8 cellular contexts compared by ENCODE assay signal in the genomic region with DNA sequence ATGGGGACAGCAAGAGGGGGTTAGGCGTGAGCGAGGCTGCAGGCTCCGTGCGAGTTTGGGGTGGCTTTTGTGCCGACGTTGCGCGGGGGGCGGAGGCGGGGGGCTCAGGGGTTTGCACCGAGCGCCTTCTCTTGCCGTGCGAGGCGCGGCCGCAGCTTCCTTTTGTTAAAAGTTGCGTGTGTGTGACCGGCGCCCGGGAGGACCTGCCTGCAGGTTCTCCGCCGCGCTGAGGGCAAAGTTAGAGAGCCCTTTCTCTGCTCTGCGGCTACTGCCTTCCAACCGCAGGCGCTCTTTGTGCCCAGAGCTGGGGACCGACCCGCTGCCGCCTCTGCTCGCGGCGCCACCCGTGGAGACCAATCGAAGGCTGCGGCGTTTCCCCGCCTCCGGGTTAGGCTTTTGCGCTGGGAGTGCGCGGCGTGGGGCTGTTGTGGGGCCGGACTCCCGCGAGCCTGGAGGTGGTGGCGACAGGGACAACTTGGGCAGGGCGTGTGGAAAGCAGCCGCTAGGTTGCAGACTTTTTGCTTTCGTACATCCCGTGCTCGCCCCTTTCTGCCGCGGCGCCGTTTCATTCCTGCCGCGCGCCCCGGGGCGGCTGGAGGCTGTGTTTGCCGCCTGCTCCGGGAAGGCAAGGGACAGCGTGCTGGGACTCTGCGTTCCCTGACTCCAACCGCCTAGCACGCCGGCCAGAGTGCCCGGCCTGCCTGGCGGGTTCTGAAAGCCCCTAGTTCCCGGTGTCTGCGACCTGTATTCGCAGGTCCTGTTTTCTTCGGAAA. TPM values are rescaled to one million over a fixed set of nuclear protein-coding genes. Genes with fewer than 3 reads are reported as not detected.
DNase-seq lines count a peak whose midpoint lies in the region; ATAC-seq and TF ChIP-seq lines count a peak whose summit lies in the region.

No MANE protein-coding gene starts in this region.

- TF ChIP-seq POLR2A in gastroesophageal sphincter (IDR thresholded peaks at IDR 0.05) = peak in 1 of 2 donors; percentile 17

- H3K9me3 Mint-ChIP-seq in nephron progenitor cell = no peaks in the 10 kb centered on the region

- H3K4me1 ChIP-seq in HAP-1 = peaks cover 11% of the 10 kb centered on the region
- H3K4me1 ChIP-seq in gastroesophageal sphincter = peaks cover 0 to 34% (median 23%) of the 10 kb centered on the region in 3 donors
- no peaks in the 10 kb centered on the region for H3K4me1 ChIP-seq in urinary bladder (ENCODE audit: insufficient read depth)

- H3K27ac Mint-ChIP-seq in nephron progenitor cell = no peak overlapping the region

- H3K27me3 Mint-ChIP-seq in nephron progenitor cell (ENCODE audit: low read depth, poor library complexity) = peaks cover 53% of the 10 kb centered on the region

- H3K4me1 Mint-ChIP-seq in nephron progenitor cell = peaks cover 40% of the 10 kb centered on the region

- in situ Hi-C loops in HAP-1 (cut with MboI; ENCODE audit: low sequenced_read_pairs) = no loop called here

- H3K27ac ChIP-seq in gastroesophageal sphincter = peak overlapping the region in 3 of 4 donors; percentile 9 to 64 (median 57)
- no peak overlapping the region for H3K27ac ChIP-seq in urinary bladder (ENCODE audit: low read depth)

- 0 out of 2 replicates have a peak, but pooled peaks cover 2% of the 10 kb centered on the region for H3K27me3 ChIP-seq in HAP-1 (ENCODE audit: low read depth)
- peaks cover 63% of the 10 kb centered on the region for H3K27me3 ChIP-seq in gastroesophageal sphincter

- H3K4me3 Mint-ChIP-seq in nephron progenitor cell = peak overlapping the region; percentile 91

- H3K9me3 ChIP-seq in HAP-1 = no peaks in the 10 kb centered on the region
- no peaks in the 10 kb centered on the region for H3K9me3 ChIP-seq in gastroesophageal sphincter

- ATAC-seq in gastroesophageal sphincter = peak; percentile 67
- ATAC-seq in GM18520 (IDR thresholded peaks at IDR 0.05; ENCODE audit: unreplicated experiment) = no peak

- H3K4me3 ChIP-seq in HAP-1 (peak overlapping the region; percentile 54), gastroesophageal sphincter (peak overlapping the region; percentile 18 to 62), urinary bladder (ENCODE audit: low read depth, low read length) (peak overlapping the region; percentile 56)

- H3K36me3 ChIP-seq in HAP-1 (replicated peaks) (no peaks in the 10 kb centered on the region), gastroesophageal sphincter (no peaks in the 10 kb centered on the region), urinary bladder (ENCODE audit: insufficient read depth) (no peaks in the 10 kb centered on the region)

- TF ChIP-seq CTCF in gastroesophageal sphincter (IDR thresholded peaks at IDR 0.05) (peak in 3 of 4 experiments; percentile 14 to 47 (median 22)), nephron progenitor cell (IDR thresholded peaks at IDR 0.05) (peak; percentile 7)

- WGBS in gastroesophageal sphincter (ENCODE audit: low coverage in 1 of 2), 2 donors = 0% methylated on average over 12 of the region's 74 CpGs; no CpG with 5 or more reads in 1 of the 2 donors
- under 1% methylated on average over 74 of the region's 74 CpGs for WGBS in urinary bladder

- DNase-seq in EL (peak; percentile 68), HAP-1 (ENCODE audit: low spot score in 2 of 2) (peak; percentile 51 to 77), NCI-H460 (ENCODE audit: extremely low read depth, low read depth) (peak; percentile 4), nephron progenitor cell (peak; percentile 71)
- peak; percentile 1 for DNase-seq in activated T-helper 9 cell treated with anti-CD3 and anti-CD28 coated beads, Interleukin-2, amount 50 U/mL, for 16 hours (ENCODE audit: low read depth)

- H3K36me3 Mint-ChIP-seq in nephron progenitor cell (ENCODE audit: low read depth) = no peaks in the 10 kb centered on the region

- TF ChIP-seq EP300 in gastroesophageal sphincter (IDR thresholded peaks at IDR 0.05) = no peak

RNA-seq across cellular contexts. Expression of gene KIT, which starts 0.8 kb away (rescaled TPM):
- total RNA-seq in NCI-H460 (2014; rRNA removed; shearing (Covaris generic)) = not detected in 2 replicates
- not detected in 2 replicates for polyA plus RNA-seq in NCI-H460 (2014; cell fraction: nucleus; rRNA removed)
- total RNA-seq in gastroesophageal sphincter (10 to 100 TPM; 25.4 to 69.3 (median 33.8) TPM), urinary bladder (26.2 TPM)
- polyA plus RNA-seq in urinary bladder = 11.7 TPM

Comparison
In these comparisons a context has a peak if more than half of its experiments do, and no peak if none do; other contexts are left out.
1. DNase-seq: peak in every context shown above with its lines; median percentile 71 in nephron progenitor cell; 68 in EL; 64 in HAP-1; 4 in NCI-H460; 1 in activated T-helper 9 cell treated with anti-CD3 and anti-CD28 coated beads, Interleukin-2, amount 50 U/mL, for 16 hours.
2. RNA of gene KIT, which starts 0.8 kb away (total RNA-seq): 25.4 to 69.3 TPM in gastroesophageal sphincter and 26.2 TPM in urinary bladder (single experiment); not detected in NCI-H460; every median in the first group is over 10 times any median in the second.
3. Peak in every context shown above with its lines, with median percentiles within 50 percentile points of each other: H3K4me3 ChIP-seq.